Comparison of ENCODE assay signal across 19 cellular contexts in genomic region chr2:85250045-85250444, GRCh38.
A peak's percentile ranks its signal among the peaks of the same experiment; 100 is the strongest.
DNase-seq lines count a peak whose midpoint lies in the region; ATAC-seq, FAIRE-seq and TF ChIP-seq lines count a peak whose summit lies in the region.
"Had no signal": no experiment of that assay in that cellular context is flagged by ENCODE, and none has a peak within 500 bp of the region (broad histone marks: within the 10 kb centered on the region; RNA-seq: fewer than 3 reads in every experiment).

No MANE protein-coding gene starts in this region.

- H3K27ac Mint-ChIP-seq in T-helper 2 cell treated with Interferon-gamma antibody and Interleukin-4, amounts not matched to agents 5 μg/mL and 100 μg/mL, for 36 hours = no peak overlapping the region
- H3K27ac Mint-ChIP-seq: activated CD4-positive, alpha-beta T cell treated with anti-CD3 and anti-CD28 coated beads for 36 hours; CD14-positive monocyte; memory B cell; stimulated activated naive CD8-positive, alpha-beta T cell treated with anti-CD3 and anti-CD28 coated beads, Interleukin-15, Interleukin-2, amounts not matched to agents 100 ng/mL and 50 ng/mL, for 24 hours; T-helper 17 cell had no signal

- no peaks in the 10 kb centered on the region for H3K4me1 Mint-ChIP-seq in T-helper 2 cell treated with Interferon-gamma antibody and Interleukin-4, amounts not matched to agents 5 μg/mL and 100 μg/mL, for 36 hours (ENCODE audit: low read depth)
- H3K4me1 Mint-ChIP-seq: CD14-positive monocyte, memory B cell, T-helper 17 cell had no signal

- no peak for TF ChIP-seq CTCF in ascending aorta (IDR thresholded peaks at IDR 0.05)

- H3K4me3 Mint-ChIP-seq in T-helper 2 cell treated with Interferon-gamma antibody and Interleukin-4, amounts not matched to agents 5 μg/mL and 100 μg/mL, for 36 hours = no peak overlapping the region
- H3K4me3 Mint-ChIP-seq: activated CD4-positive, alpha-beta T cell treated with anti-CD3 and anti-CD28 coated beads for 36 hours; CD14-positive monocyte; memory B cell; stimulated activated naive CD8-positive, alpha-beta T cell treated with anti-CD3 and anti-CD28 coated beads, Interleukin-15, Interleukin-2, amounts not matched to agents 100 ng/mL and 50 ng/mL, for 24 hours; T-helper 17 cell had no signal

- FAIRE-seq in HTR-8/SVneo (lab: Jason Lieb, UNC) = peak; percentile 87
- FAIRE-seq: GM12892 had no signal

- H3K4me3 ChIP-seq in ascending aorta (no peak overlapping the region), subcutaneous abdominal adipose tissue (ENCODE audit: low read depth in 1 of 5, low read length in 5 of 5) (no peak overlapping the region)

- no peak overlapping the region for H3K9ac ChIP-seq in subcutaneous abdominal adipose tissue (ENCODE audit: low read length in 5 of 5)

- no peaks in the 10 kb centered on the region for H3K9me3 Mint-ChIP-seq in T-helper 2 cell treated with Interferon-gamma antibody and Interleukin-4, amounts not matched to agents 5 μg/mL and 100 μg/mL, for 36 hours
- H3K9me3 Mint-ChIP-seq: memory B cell; stimulated activated naive CD8-positive, alpha-beta T cell treated with anti-CD3 and anti-CD28 coated beads, Interleukin-15, Interleukin-2, amounts not matched to agents 100 ng/mL and 50 ng/mL, for 24 hours had no signal

- ATAC-seq in HG03469 (IDR thresholded peaks at IDR 0.05; ENCODE audit: unreplicated experiment) = no peak
- ATAC-seq in HG03095 (IDR thresholded peaks at IDR 0.05; ENCODE audit: unreplicated experiment) = no peak
- ATAC-seq: activated CD4-positive, alpha-beta T cell treated with anti-CD3 and anti-CD28 coated beads for 36 hours; foreskin keratinocyte; T-helper 17 cell had no signal

- H3K9me3 ChIP-seq in ascending aorta = no peaks in the 10 kb centered on the region
- no peaks in the 10 kb centered on the region for H3K9me3 ChIP-seq in subcutaneous abdominal adipose tissue (ENCODE audit: control insufficient read depth in 5 of 5, low read length in 5 of 5)

- no peaks in the 10 kb centered on the region for H3K36me3 Mint-ChIP-seq in T-helper 2 cell treated with Interferon-gamma antibody and Interleukin-4, amounts not matched to agents 5 μg/mL and 100 μg/mL, for 36 hours (ENCODE audit: low read depth)
- H3K36me3 Mint-ChIP-seq: CD14-positive monocyte, memory B cell had no signal

- H3K27ac ChIP-seq in ascending aorta (peak overlapping the region; percentile 80 to 82), subcutaneous abdominal adipose tissue (ENCODE audit: low read depth, low read length) (peak overlapping the region; percentile 80)
- H3K27ac ChIP-seq: brain microvascular endothelial cell, foreskin keratinocyte had no signal

- H3K27me3 ChIP-seq in ascending aorta = no peaks in the 10 kb centered on the region
- H3K27me3 ChIP-seq in subcutaneous abdominal adipose tissue (ENCODE audit: control insufficient read depth in 5 of 5, insufficient read depth in 4 of 5, low read length in 5 of 5) = no peaks in the 10 kb centered on the region
- H3K27me3 ChIP-seq: brain microvascular endothelial cell, foreskin keratinocyte had no signal

- H3K36me3 ChIP-seq in ascending aorta (no peaks in the 10 kb centered on the region), subcutaneous abdominal adipose tissue (ENCODE audit: control insufficient read depth in 5 of 5, insufficient read depth in 5 of 5, low read length in 5 of 5) (no peaks in the 10 kb centered on the region)
- H3K36me3 ChIP-seq: brain microvascular endothelial cell had no signal

- DNase-seq in HTR-8/SVneo (ENCODE audit: insufficient read length, low spot score) = no peak
- DNase-seq in ascending aorta (ENCODE audit: low spot score in 2 of 2) = no peak
- peak; percentile 31 for DNase-seq in kidney glomerular epithelial cell (lab: John Stamatoyannopoulos, UW)
- no peak for DNase-seq in T-helper 2 cell treated with Interferon-gamma antibody and Interleukin-4, amounts not matched to agents 5 μg/mL and 100 μg/mL, for 36 hours (ENCODE audit: low spot score)
- DNase-seq: activated CD4-positive, alpha-beta T cell treated with anti-CD3 and anti-CD28 coated beads for 36 hours; activated CD8-positive, alpha-beta memory T cell treated with anti-CD3 and anti-CD28 coated beads, Interleukin-2, amount 50 U/mL, for 4 hours; activated naive CD4-positive, alpha-beta T cell treated with Interleukin-2 at 50 U/mL for 16 hours; brain microvascular endothelial cell; effector CD4-positive, alpha-beta T cell; foreskin keratinocyte; NCI-H1694 treated with DMSO at 0.1 percent for 48 hours; T-helper 17 cell had no signal

- H3K4me1 ChIP-seq in ascending aorta = peaks cover 15 to 41% of the 10 kb centered on the region in 2 donors
- peaks cover 29 to 81% (median 55%) of the 10 kb centered on the region in 5 donors for H3K4me1 ChIP-seq in subcutaneous abdominal adipose tissue (ENCODE audit: control insufficient read depth in 5 of 5, insufficient read depth in 5 of 5, low read length in 5 of 5)

- H3K27me3 Mint-ChIP-seq in T-helper 2 cell treated with Interferon-gamma antibody and Interleukin-4, amounts not matched to agents 5 μg/mL and 100 μg/mL, for 36 hours (ENCODE audit: low read depth) = peaks cover 4% of the 10 kb centered on the region
- H3K27me3 Mint-ChIP-seq: activated CD4-positive, alpha-beta T cell treated with anti-CD3 and anti-CD28 coated beads for 36 hours; memory B cell; stimulated activated naive CD8-positive, alpha-beta T cell treated with anti-CD3 and anti-CD28 coated beads, Interleukin-15, Interleukin-2, amounts not matched to agents 100 ng/mL and 50 ng/mL, for 24 hours had no signal

- intact Hi-C loops in ascending aorta (cut with DNase I) = no loop called here
